ENCODE assay signal across 17 cellular contexts in the genomic region with DNA sequence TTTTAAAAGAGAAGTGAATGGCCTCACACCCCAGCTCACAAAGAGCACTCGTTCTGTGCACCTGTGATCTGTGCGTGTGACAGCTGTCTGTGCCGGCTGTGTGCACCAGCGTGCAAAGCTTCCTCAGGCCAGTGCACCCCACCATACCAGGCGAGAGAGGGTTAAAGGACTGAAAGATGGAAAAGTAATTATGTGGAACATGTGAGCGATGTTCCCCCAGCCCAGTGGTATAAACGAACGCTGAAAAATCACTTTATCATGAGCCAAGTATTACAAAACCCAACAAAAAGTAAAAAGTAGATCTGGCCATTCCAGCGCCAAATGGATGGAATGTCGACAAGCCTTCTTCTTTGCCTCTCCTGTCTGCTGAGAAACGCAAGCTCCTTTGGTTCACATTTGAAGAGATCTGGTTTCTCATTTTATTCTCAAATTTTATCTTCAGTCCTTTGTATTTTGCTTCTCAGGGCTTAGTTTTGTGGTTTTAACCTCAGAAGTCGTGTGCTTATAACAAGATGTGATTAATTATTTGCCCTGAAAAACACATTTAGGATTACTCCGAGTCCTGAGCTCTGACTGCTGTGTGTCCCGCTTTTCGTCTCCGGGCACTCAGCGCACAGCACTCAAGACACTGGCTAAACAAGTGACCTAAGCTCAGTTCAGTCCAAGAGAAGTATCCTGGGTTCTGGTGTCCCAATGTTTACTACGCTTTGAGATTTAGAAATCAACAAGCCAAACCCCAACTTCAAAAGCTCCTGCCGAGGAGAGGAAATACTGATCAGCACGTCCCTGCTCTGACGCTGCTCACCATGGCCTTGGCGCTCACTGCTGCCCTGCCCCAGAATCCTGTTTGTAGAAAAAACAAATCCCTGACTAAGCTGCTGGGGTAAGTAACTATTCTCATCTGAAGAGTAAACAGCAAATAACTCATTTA. TPM values are rescaled to one million over a fixed set of nuclear protein-coding genes. Genes with fewer than 3 reads are reported as not detected.
DNase-seq lines count a peak whose midpoint lies in the region; TF ChIP-seq lines count a peak whose summit lies in the region.
"Had no signal": no experiment of that assay in that cellular context is flagged by ENCODE, and none has a peak within 500 bp of the region (broad histone marks: within the 10 kb centered on the region; RNA-seq: fewer than 3 reads in every experiment).

No MANE protein-coding gene starts in this region.

- POLR2A ChIA-PET in activated CD4-positive, alpha-beta memory T cell treated with anti-CD3 and anti-CD28 coated beads for 36 hours (lab: Charles Lee): interaction anchor here (0.5 kb wide), 1 partner anchor 491 kb away, joined by 3 read pairs; no protein-coding TSS in a partner anchor

- H3K27me3 ChIP-seq in BLaER1 (no peaks in the 10 kb centered on the region), endodermal cell (ENCODE audit: control insufficient read depth, insufficient read depth, low read length, poor library complexity, severe bottlenecking) (no peaks in the 10 kb centered on the region), liver (ENCODE audit: control insufficient read depth in 4 of 4, insufficient read depth in 4 of 4, low read length in 3 of 4) (no peaks in the 10 kb centered on the region), skeletal muscle tissue (ENCODE audit: control insufficient read depth in 3 of 3, insufficient read depth in 3 of 3, low read length in 3 of 3) (no peaks in the 10 kb centered on the region)

- WGBS in endodermal cell (ENCODE audit: insufficient coverage in 1 of 2, insufficient read length in 1 of 2), 2 experiments: 94 to 95% methylated on average over 18 to 22 of the region's 22 CpGs
- WGBS in liver: 50% methylated on average over 22 of the region's 22 CpGs

- H3K4me3 Mint-ChIP-seq in endodermal cell: no peak overlapping the region
- no peak overlapping the region for H3K4me3 Mint-ChIP-seq in activated CD4-positive, alpha-beta memory T cell treated with anti-CD3 and anti-CD28 coated beads for 36 hours
- H3K4me3 Mint-ChIP-seq: activated T-helper 1 cell treated with anti-CD3 and anti-CD28 coated beads, Interleukin-12 subunit alpha, Interleukin-12 subunit beta, Interleukin-2, Interleukin-4 antibody, amounts not matched to agents 30 ng/mL and 10 ng/mL and 1 ng/mL, durations not matched to agents 14 hours and 24 hours and 36 hours had no signal

- peak overlapping the region; percentile 80 for H3K27ac Mint-ChIP-seq in endodermal cell
- no peak overlapping the region for H3K27ac Mint-ChIP-seq in activated CD4-positive, alpha-beta memory T cell treated with anti-CD3 and anti-CD28 coated beads for 36 hours
- H3K27ac Mint-ChIP-seq: activated T-helper 1 cell treated with anti-CD3 and anti-CD28 coated beads, Interleukin-12 subunit alpha, Interleukin-12 subunit beta, Interleukin-2, Interleukin-4 antibody, amounts not matched to agents 30 ng/mL and 10 ng/mL and 1 ng/mL, durations not matched to agents 14 hours and 24 hours and 36 hours had no signal

- intact Hi-C loops in activated CD4-positive, alpha-beta memory T cell treated with anti-CD3 and anti-CD28 coated beads for 36 hours (cut with micrococcal nuclease): no loop called here

- H3K36me3 Mint-ChIP-seq in endodermal cell (ENCODE audit: low read depth): peaks cover 52% of the 10 kb centered on the region
- peaks cover 29% of the 10 kb centered on the region for H3K36me3 Mint-ChIP-seq in activated CD4-positive, alpha-beta memory T cell treated with anti-CD3 and anti-CD28 coated beads for 36 hours

- no peaks in the 10 kb centered on the region for H4K20me1 ChIP-seq in BLaER1

- H3K9me3 Mint-ChIP-seq in endodermal cell: no peaks in the 10 kb centered on the region
- H3K9me3 Mint-ChIP-seq in activated CD4-positive, alpha-beta memory T cell treated with anti-CD3 and anti-CD28 coated beads for 36 hours: no peaks in the 10 kb centered on the region
- H3K9me3 Mint-ChIP-seq: activated T-helper 1 cell treated with anti-CD3 and anti-CD28 coated beads, Interleukin-12 subunit alpha, Interleukin-12 subunit beta, Interleukin-2, Interleukin-4 antibody, amounts not matched to agents 30 ng/mL and 10 ng/mL and 1 ng/mL, durations not matched to agents 14 hours and 24 hours and 36 hours had no signal

- H3K27ac ChIP-seq in BLaER1 (no peak overlapping the region), endodermal cell (ENCODE audit: low read depth, low read length) (no peak overlapping the region), liver (ENCODE audit: low read depth in 1 of 2, low read length in 2 of 2) (peak overlapping the region; percentile 83 to 86), skeletal muscle tissue (ENCODE audit: low read depth, low read length) (peak overlapping the region; percentile 72)

- no peaks in the 10 kb centered on the region for H3K9me3 ChIP-seq in BLaER1
- H3K9me3 ChIP-seq in endodermal cell (ENCODE audit: control insufficient read depth, low read length): no peaks in the 10 kb centered on the region
- H3K9me3 ChIP-seq in liver (ENCODE audit: control insufficient read depth in 4 of 4, low read length in 3 of 4): no peaks in the 10 kb centered on the region
- no peaks in the 10 kb centered on the region for H3K9me3 ChIP-seq in skeletal muscle tissue (ENCODE audit: control insufficient read depth in 3 of 3, low read length in 3 of 3)

- H3K4me2 ChIP-seq in BLaER1: peak overlapping the region; percentile 17; the same call in 1 of the 2 replicates

- no peak overlapping the region for H3K4me3 ChIP-seq in BLaER1
- no peak overlapping the region for H3K4me3 ChIP-seq in endodermal cell (ENCODE audit: low read length)
- no peak overlapping the region for H3K4me3 ChIP-seq in liver (ENCODE audit: low read depth in 1 of 3, low read length in 3 of 3)
- H3K4me3 ChIP-seq in skeletal muscle tissue (ENCODE audit: low read length in 3 of 3): no peak overlapping the region
- H3K4me3 ChIP-seq: lung had no signal

- peak; percentile 48 to 52 for TF ChIP-seq RAD21 in liver (IDR thresholded peaks at IDR 0.05)

- H3K4me1 ChIP-seq in BLaER1 (peaks cover 11% of the 10 kb centered on the region), endodermal cell (ENCODE audit: control insufficient read depth, insufficient read depth, low read length) (no peaks in the 10 kb centered on the region), liver (ENCODE audit: control insufficient read depth in 4 of 4, insufficient read depth in 4 of 4, low read length in 3 of 4) (peaks cover 5 to 37% (median 31%) of the 10 kb centered on the region in 4 donors), skeletal muscle tissue (ENCODE audit: control insufficient read depth in 3 of 3, insufficient read depth in 3 of 3, low read length in 3 of 3) (peaks cover 15 to 39% (median 19%) of the 10 kb centered on the region in 3 donors)

- no peak for DNase-seq in endodermal cell
- DNase-seq in DMS 273 treated with DMSO at 0.1 percent for 48 hours (lab: John Stamatoyannopoulos, UW): no peak
- no peak for DNase-seq in stimulated activated CD4-positive, alpha-beta T cell treated with anti-CD3 and anti-CD28 coated beads, Interleukin-15, amount 100 ng/mL, for 24 hours
- no peak for DNase-seq in DMS 273 (lab: John Stamatoyannopoulos, UW; ENCODE audit: unreplicated experiment)
- DNase-seq in activated CD4-positive, alpha-beta memory T cell treated with anti-CD3 and anti-CD28 coated beads for 36 hours: no peak
- DNase-seq: activated CD4-positive, CD25-positive, alpha-beta regulatory T cell treated with anti-CD3 and anti-CD28 coated beads, Interleukin-2, amount 50 U/mL, for 72 hours; AML-193; EL; foreskin melanocyte; KG1; NCI-H2029 treated with DMSO at 0.1 percent for 48 hours; NK-92 treated with Interleukin-12 subunit alpha and Interleukin-12 subunit beta, amount 100 ng/mL, for 24 hours had no signal

- H3K36me3 ChIP-seq in BLaER1 (peaks cover 95% of the 10 kb centered on the region), endodermal cell (ENCODE audit: control insufficient read depth, insufficient read depth, low read length) (peaks cover 48% of the 10 kb centered on the region), liver (ENCODE audit: control insufficient read depth in 4 of 4, insufficient read depth in 3 of 4, low read depth in 1 of 4, low read length in 3 of 4) (peaks cover 3 to 8% (median 4%) of the 10 kb centered on the region in 4 donors), skeletal muscle tissue (ENCODE audit: control insufficient read depth in 3 of 3, insufficient read depth in 3 of 3, low read length in 3 of 3) (peaks cover 33 to 45% (median 44%) of the 10 kb centered on the region in 3 donors)

- no peak overlapping the region for H3K9ac ChIP-seq in BLaER1
- no peak overlapping the region for H3K9ac ChIP-seq in endodermal cell (ENCODE audit: extremely low read depth, low read length, poor library complexity, severe bottlenecking)
- peak overlapping the region in 1 of 2 donors; percentile 86 for H3K9ac ChIP-seq in liver (ENCODE audit: low read depth in 1 of 2, low read length in 2 of 2)
- peak overlapping the region in 1 of 3 donors; percentile 35 for H3K9ac ChIP-seq in skeletal muscle tissue (ENCODE audit: low read depth in 1 of 3, low read length in 3 of 3)

- no peaks in the 10 kb centered on the region for H3K27me3 Mint-ChIP-seq in endodermal cell (ENCODE audit: insufficient read depth)
- H3K27me3 Mint-ChIP-seq in activated CD4-positive, alpha-beta memory T cell treated with anti-CD3 and anti-CD28 coated beads for 36 hours: no peaks in the 10 kb centered on the region

- H3K4me1 Mint-ChIP-seq in endodermal cell: peaks cover 9% of the 10 kb centered on the region
- H3K4me1 Mint-ChIP-seq in activated CD4-positive, alpha-beta memory T cell treated with anti-CD3 and anti-CD28 coated beads for 36 hours (ENCODE audit: low read depth): no peaks in the 10 kb centered on the region

- no peak for TF ChIP-seq CTCF in endodermal cell (conservative IDR thresholded peaks at IDR 0.05)
- no peak for TF ChIP-seq CTCF in liver (IDR thresholded peaks at IDR 0.05; ENCODE audit: low read depth, low read length, missing input control)

- CTCF ChIA-PET in activated CD4-positive, alpha-beta memory T cell treated with anti-CD3 and anti-CD28 coated beads for 36 hours (lab: Charles Lee): interaction anchor here (1.0 to 1.3 kb wide), 2 partner anchors 18 to 478 kb away, joined by 3 to 4 read pairs; no protein-coding TSS in a partner anchor

TF ChIP-seq in liver, 16 proteins besides CTCF, POLR2A, EP300 and RAD21 (continues in another document):
- TF ChIP-seq, protein P1, sequence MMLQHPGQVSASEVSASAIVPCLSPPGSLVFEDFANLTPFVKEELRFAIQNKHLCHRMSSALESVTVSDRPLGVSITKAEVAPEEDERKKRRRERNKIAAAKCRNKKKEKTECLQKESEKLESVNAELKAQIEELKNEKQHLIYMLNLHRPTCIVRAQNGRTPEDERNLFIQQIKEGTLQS (IDR thresholded peaks at IDR 0.05): peak; percentile 37
- TF ChIP-seq NR2F2 (IDR thresholded peaks at IDR 0.05): no peak
- peak; percentile 71 to 79 for TF ChIP-seq HNF4A (conservative IDR thresholded peaks at IDR 0.05)

RNA-seq across cellular contexts. Expression of a gene that starts 53.5 kb away (rescaled TPM):
- total RNA-seq in endodermal cell (1 to 10 TPM; 9.3 TPM), liver (1 to 10 TPM; 2.9 to 5.9 TPM), skeletal muscle tissue (6.3 TPM)
- 8.8 TPM for polyA plus RNA-seq in endodermal cell (2013, experiment 1 of 2)
- polyA plus RNA-seq in endodermal cell (2013, experiment 2 of 2): 8.6 TPM
- 1 to 10 TPM; 2.1 to 4.2 TPM for polyA plus RNA-seq in liver
- total RNA-seq in activated CD4-positive, alpha-beta memory T cell treated with anti-CD3 and anti-CD28 coated beads for 36 hours: 10 to 100 TPM; 10.8 to 11.0 TPM

Comparison
In these comparisons a context has a peak if more than half of its experiments do, and no peak if none do; other contexts are left out.
1. H3K27ac ChIP-seq: peak in liver (2 of 2) and skeletal muscle tissue (single experiment); none in BLaER1 (single experiment) and endodermal cell (single experiment).